33 cellular contexts compared by ENCODE assay signal in the genomic region with DNA sequence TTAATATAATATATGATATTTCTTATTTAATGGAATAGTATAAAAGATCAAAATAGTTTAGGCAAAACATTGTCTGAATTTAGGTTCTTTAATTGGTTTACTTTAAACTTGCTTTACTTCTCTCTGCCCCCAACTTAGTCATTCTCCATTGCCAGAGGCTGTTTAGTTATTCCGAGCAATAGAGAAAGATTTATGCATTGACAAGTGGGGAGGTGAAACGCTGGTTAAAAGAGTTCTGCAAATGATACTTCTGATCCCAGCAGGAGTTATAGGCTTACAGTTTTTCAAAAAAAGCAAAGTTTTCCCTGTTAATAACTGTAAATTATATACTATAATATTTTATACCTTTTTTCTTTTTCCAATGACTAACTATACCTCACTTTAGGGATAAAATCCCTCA.
"Had no signal": no experiment of that assay in that cellular context is flagged by ENCODE, and none has a peak within 500 bp of the region (broad histone marks: within the 10 kb centered on the region; RNA-seq: fewer than 3 reads in every experiment).

No MANE protein-coding gene starts in this region.

- H3K27ac Mint-ChIP-seq: activated CD8-positive, alpha-beta T cell treated with anti-CD3 and anti-CD28 coated beads for 36 hours; activated naive CD4-positive, alpha-beta T cell treated with anti-CD3 and anti-CD28 coated beads, Interleukin-2, amount 50 U/mL, for 24 hours; activated naive CD8-positive, alpha-beta T cell treated with anti-CD3 and anti-CD28 coated beads, Interleukin-2, amount 10 ng/mL, durations not matched to agents 7 days and 5 days; activated T-cell treated with anti-CD3 and anti-CD28 coated beads, Interleukin-2, amount 50 U/mL, for 72 hours; activated T-helper 2 cell treated with anti-CD3 and anti-CD28 coated beads, Interferon-gamma antibody, Interleukin-2, Interleukin-4, amounts not matched to agents 10 μg/mL and 5 μg/mL and 100 μg/mL, durations not matched to agents 14 hours and 24 hours and 36 hours had no signal

- H3K36me3 ChIP-seq: ascending aorta, cardiac muscle cell, SJCRH30, WERI-Rb-1 had no signal

- ATAC-seq: activated CD8-positive, alpha-beta T cell treated with anti-CD3 and anti-CD28 coated beads for 36 hours; activated T-cell treated with anti-CD3 and anti-CD28 coated beads, Interleukin-2, amount 50 U/mL, for 72 hours; SK-N-SH treated with all-trans-retinoic acid at 6 μM for 48 hours had no signal

- H3K9me3 Mint-ChIP-seq: activated naive CD4-positive, alpha-beta T cell treated with anti-CD3 and anti-CD28 coated beads, Interleukin-2, amount 50 U/mL, for 24 hours had no signal

- H3K27me3 Mint-ChIP-seq: activated CD8-positive, alpha-beta T cell treated with anti-CD3 and anti-CD28 coated beads for 36 hours; activated naive CD4-positive, alpha-beta T cell treated with anti-CD3 and anti-CD28 coated beads, Interleukin-2, amount 50 U/mL, for 24 hours; activated naive CD8-positive, alpha-beta T cell treated with anti-CD3 and anti-CD28 coated beads, Interleukin-2, amount 10 ng/mL, durations not matched to agents 7 days and 5 days; central memory CD8-positive, alpha-beta T cell had no signal

- H3K4me1 Mint-ChIP-seq: activated naive CD4-positive, alpha-beta T cell treated with anti-CD3 and anti-CD28 coated beads, Interleukin-2, amount 50 U/mL, for 24 hours; activated naive CD8-positive, alpha-beta T cell treated with anti-CD3 and anti-CD28 coated beads, Interleukin-2, amount 10 ng/mL, durations not matched to agents 7 days and 5 days; central memory CD8-positive, alpha-beta T cell had no signal

- H3K27ac ChIP-seq: ascending aorta, cardiac muscle cell, SJCRH30, WERI-Rb-1 had no signal

- H3K4me3 Mint-ChIP-seq: activated CD8-positive, alpha-beta T cell treated with anti-CD3 and anti-CD28 coated beads for 36 hours; activated naive CD4-positive, alpha-beta T cell treated with anti-CD3 and anti-CD28 coated beads, Interleukin-2, amount 50 U/mL, for 24 hours; activated naive CD8-positive, alpha-beta T cell treated with anti-CD3 and anti-CD28 coated beads, Interleukin-2, amount 10 ng/mL, durations not matched to agents 7 days and 5 days; activated T-cell treated with anti-CD3 and anti-CD28 coated beads, Interleukin-2, amount 50 U/mL, for 72 hours; central memory CD8-positive, alpha-beta T cell had no signal

- DNase-seq: activated CD4-positive, alpha-beta T cell treated with anti-CD3 and anti-CD28 coated beads for 1 hour; activated CD4-positive, alpha-beta T cell treated with anti-CD3 and anti-CD28 coated beads for 48 hours; activated CD4-positive, alpha-beta T cell treated with anti-CD3 and anti-CD28 coated beads, Interleukin-2, amount 50 U/mL, for 4 hours; activated CD4-positive, CD25-positive, alpha-beta regulatory T cell; activated CD8-positive, alpha-beta T cell treated with anti-CD3 and anti-CD28 coated beads for 36 hours; activated gamma-delta T cell; activated naive CD4-positive, alpha-beta T cell treated with Interleukin-2 at 50 U/mL for 16 hours; activated naive CD8-positive, alpha-beta T cell treated with anti-CD3 and anti-CD28 coated beads, Interleukin-2, amount 10 ng/mL, durations not matched to agents 7 days and 5 days; activated T-cell treated with anti-CD3 and anti-CD28 coated beads, Interleukin-2, amount 50 U/mL, for 1 hour; activated T-cell treated with anti-CD3 and anti-CD28 coated beads, Interleukin-2, amount 50 U/mL, for 72 hours; amygdala; Karpas-422; NCI-H1105; NCI-H1436; NCI-H1694; NCI-H1930; NCI-H2081 treated with DMSO at 0.1 percent for 48 hours; NCI-H2171; NCI-H510A; NCI-H526; NCI-H748 treated with DMSO at 0.1 percent for 48 hours; NK-92 treated with Interleukin-12 subunit alpha and Interleukin-12 subunit beta, amount 100 ng/mL, for 24 hours; Right ventricle myocardium superior; SJCRH30; SW 1271; T1000; WERI-Rb-1 had no signal

- H3K4me3 ChIP-seq: ascending aorta, cardiac muscle cell, SJCRH30 had no signal

- H3K27me3 ChIP-seq: ascending aorta, cardiac muscle cell, SJCRH30 had no signal

- H3K9me3 ChIP-seq: ascending aorta, SJCRH30 had no signal

- H3K36me3 Mint-ChIP-seq: activated naive CD4-positive, alpha-beta T cell treated with anti-CD3 and anti-CD28 coated beads, Interleukin-2, amount 50 U/mL, for 24 hours; activated naive CD8-positive, alpha-beta T cell treated with anti-CD3 and anti-CD28 coated beads, Interleukin-2, amount 10 ng/mL, durations not matched to agents 7 days and 5 days had no signal

- H3K4me1 ChIP-seq: ascending aorta, SJCRH30 had no signal
